31 cellular contexts compared by ENCODE assay signal in the genomic region with DNA sequence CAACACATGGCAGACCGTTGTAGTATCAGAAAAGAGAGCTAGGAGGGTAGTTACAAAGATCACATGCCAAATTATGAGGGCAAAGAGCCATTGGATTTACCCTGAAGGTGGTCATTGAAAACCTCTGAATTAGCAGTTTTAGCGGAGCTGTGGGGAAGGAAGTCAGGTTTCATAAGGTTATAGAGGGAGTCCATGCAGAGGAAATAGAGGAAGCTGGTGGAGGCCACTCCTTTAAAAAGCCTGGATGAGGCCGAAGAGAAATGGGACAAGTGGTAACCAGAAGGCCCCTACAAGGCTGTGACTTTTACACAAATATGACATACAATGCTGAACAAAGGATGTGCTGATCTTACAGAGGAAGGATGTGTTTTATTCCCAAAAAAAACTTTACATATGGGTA. TPM values are rescaled to one million over a fixed set of nuclear protein-coding genes. Genes with fewer than 3 reads are reported as not detected.
A peak's percentile ranks its signal among the peaks of the same experiment; 100 is the strongest.
DNase-seq lines count a peak whose midpoint lies in the region; ATAC-seq, FAIRE-seq and TF ChIP-seq lines count a peak whose summit lies in the region.
"Had no signal": no experiment of that assay in that cellular context is flagged by ENCODE, and none has a peak within 500 bp of the region (broad histone marks: within the 10 kb centered on the region; RNA-seq: fewer than 3 reads in every experiment).

No MANE protein-coding gene starts in this region.

- intact Hi-C loops in right lobe of liver (cut with DNase I) = no loop called here
- intact Hi-C loops in HepG2 (cut with micrococcal nuclease; ENCODE audit: unreplicated experiment) = no loop called here
- intact Hi-C loops in dendritic cell treated with granulocyte-macrophage colony-stimulating factor and Interleukin-4, amounts not matched to agents 40 ng/mL and 50 ng/mL, for 4 days (cut with micrococcal nuclease) = no loop called here

- no TSS peak for BruUV-seq in HepG2 (replicated peaks; lab: Mats Ljungman, UMichigan)

- no peak overlapping the region for H3K9ac ChIP-seq in HepG2 (ENCODE audit: insufficient read depth, low read depth, low read length)
- H3K9ac ChIP-seq: SK-N-SH had no signal

- H3K27me3 ChIP-seq in right lobe of liver = no peaks in the 10 kb centered on the region
- H3K27me3 ChIP-seq in HepG2 (ENCODE audit: control insufficient read depth in 1 of 2, insufficient read depth in 2 of 2, low read length in 2 of 2) = 0 out of 5 replicates have a peak, but pooled peaks cover 0 to 3% of the 10 kb centered on the region in 2 experiments
- H3K27me3 ChIP-seq: brain microvascular endothelial cell, stomach, tibial artery had no signal

- 60% methylated on average over 3 of the region's 3 CpGs for WGBS in right lobe of liver (ENCODE audit: insufficient coverage, low coverage, low lambda C conversion rate, missing lambda C conversion rate)
- 42% methylated on average over 3 of the region's 3 CpGs for WGBS in HepG2 (ENCODE audit: low lambda C conversion rate)

- no peak for TF ChIP-seq RAD21 in HepG2 (CRISPR knock-in tag; IDR thresholded peaks at IDR 0.05)

- TF ChIP-seq POLR2A in right lobe of liver (IDR thresholded peaks at IDR 0.05) (no peak), HepG2 (IDR thresholded peaks at IDR 0.05; ENCODE audit: insufficient read depth in 1 of 2, low read depth in 2 of 2, low read length in 2 of 2) (no peak), NB4 (IDR thresholded peaks at IDR 0.05; ENCODE audit: extremely low read depth, insufficient read length) (no peak)

- no peaks in the 10 kb centered on the region for H3K36me3 ChIP-seq in right lobe of liver
- H3K36me3 ChIP-seq in HepG2 (replicated peaks in 1 of 2; ENCODE audit: control insufficient read depth in 1 of 2, insufficient read depth in 2 of 2, low read length in 2 of 2) = no peaks in the 10 kb centered on the region
- H3K36me3 ChIP-seq: brain microvascular endothelial cell, stomach, tibial artery had no signal

- H3K4me2 ChIP-seq in HepG2 (ENCODE audit: low read depth, low read length) = no peak overlapping the region
- H3K4me2 ChIP-seq: SK-N-SH had no signal

- no peak overlapping the region for H3K27ac ChIP-seq in right lobe of liver
- H3K27ac ChIP-seq in HepG2 (ENCODE audit: extremely low read length, insufficient read depth, low read length) = no peak overlapping the region
- H3K27ac ChIP-seq: brain microvascular endothelial cell, psoas muscle, RWPE1, stomach, tibial artery had no signal

- H3K36me3 Mint-ChIP-seq in dendritic cell treated with granulocyte-macrophage colony-stimulating factor and Interleukin-4, amounts not matched to agents 40 ng/mL and 50 ng/mL, for 4 days (ENCODE audit: low read depth) = peaks cover 5% of the 10 kb centered on the region
- H3K36me3 Mint-ChIP-seq: immature natural killer cell, mesothelial cell of epicardium, WTC11 had no signal

- H3K4me3 Mint-ChIP-seq in dendritic cell treated with granulocyte-macrophage colony-stimulating factor and Interleukin-4, amounts not matched to agents 40 ng/mL and 50 ng/mL, for 4 days = no peak overlapping the region
- H3K4me3 Mint-ChIP-seq: immature natural killer cell, mesothelial cell of epicardium, WTC11 had no signal

- H3K27ac Mint-ChIP-seq in dendritic cell treated with granulocyte-macrophage colony-stimulating factor and Interleukin-4, amounts not matched to agents 40 ng/mL and 50 ng/mL, for 4 days = peak overlapping the region; percentile 44
- H3K27ac Mint-ChIP-seq: immature natural killer cell, mesothelial cell of epicardium, WTC11 had no signal

- TF ChIP-seq CTCF in right lobe of liver (IDR thresholded peaks at IDR 0.05) = no peak
- TF ChIP-seq CTCF in HepG2 (CRISPR knock-in tag; IDR thresholded peaks at IDR 0.05) = no peak
- no peak for TF ChIP-seq CTCF in NB4 (IDR thresholded peaks at IDR 0.05; ENCODE audit: low read depth, low read length)

- no peaks in the 10 kb centered on the region for H3K9me3 Mint-ChIP-seq in dendritic cell treated with granulocyte-macrophage colony-stimulating factor and Interleukin-4, amounts not matched to agents 40 ng/mL and 50 ng/mL, for 4 days
- H3K9me3 Mint-ChIP-seq: immature natural killer cell had no signal

- FAIRE-seq in HepG2 (lab: Jason Lieb, UNC) = no peak

- H3K4me3 ChIP-seq in right lobe of liver (no peak overlapping the region), HepG2 (replicated peaks in 1 of 3; ENCODE audit: insufficient read depth in 1 of 3, low read depth in 2 of 3, low read length in 3 of 3) (no peak overlapping the region), NB4 (ENCODE audit: low read depth, low read length) (no peak overlapping the region)
- H3K4me3 ChIP-seq: psoas muscle, stomach, tibial artery had no signal

- H3K4me1 Mint-ChIP-seq in dendritic cell treated with granulocyte-macrophage colony-stimulating factor and Interleukin-4, amounts not matched to agents 40 ng/mL and 50 ng/mL, for 4 days (ENCODE audit: low read depth) = peaks cover 29% of the 10 kb centered on the region
- H3K4me1 Mint-ChIP-seq: mesothelial cell of epicardium had no signal

- H3K9me3 ChIP-seq in right lobe of liver (no peaks in the 10 kb centered on the region), HepG2 (ENCODE audit: low read length) (no peaks in the 10 kb centered on the region)
- H3K9me3 ChIP-seq: SK-N-SH, tibial artery had no signal

- CTCF ChIA-PET in HepG2 (lab: Yijun Ruan, JAX; ENCODE audit: low intra/inter-chr PET ratio, low total read pairs) = no interaction called here

- no peaks in the 10 kb centered on the region for H3K4me1 ChIP-seq in right lobe of liver
- peaks cover 13% of the 10 kb centered on the region for H3K4me1 ChIP-seq in HepG2 (ENCODE audit: insufficient read depth, low read length)
- H3K4me1 ChIP-seq: psoas muscle, tibial artery had no signal

- H4K20me1 ChIP-seq in HepG2 (ENCODE audit: insufficient read depth, low read length) = no peaks in the 10 kb centered on the region

- no peak for DNase-seq in right lobe of liver
- DNase-seq in HepG2 (ENCODE audit: low spot score) = no peak
- DNase-seq in NB4 (ENCODE audit: low read depth) = peak; percentile 78
- DNase-seq in dedifferentiated amniotic fluid mesenchymal stem cell (ENCODE audit: extremely low spot score) = no peak
- no peak for DNase-seq in NCI-H1417 (lab: John Stamatoyannopoulos, UW)
- DNase-seq: ACHN; activated CD8-positive, alpha-beta memory T cell treated with anti-CD3 and anti-CD28 coated beads, Interleukin-2, amount 50 U/mL, for 48 hours; activated naive CD4-positive, alpha-beta T cell treated with anti-CD3 and anti-CD28 coated beads, Interleukin-2, amount 50 U/mL, for 16 hours; amniotic stem cell; brain microvascular endothelial cell; DMS79; hippocampal formation; immature natural killer cell; Karpas-422; naive B cell; NCI-H1092 treated with DMSO at 0.1 percent for 48 hours; NCI-H2029; NCI-H2227 treated with DMSO at 0.1 percent for 48 hours; NCI-H69; nucleus accumbens; psoas muscle; SK-N-SH; stimulated activated CD8-positive, alpha-beta memory T cell treated with anti-CD3 and anti-CD28 coated beads, Interleukin-4, amount 100 ng/mL, for 48 hours; stomach; tibial artery had no signal

- peak; percentile 40 to 61 (median 46) for ATAC-seq in right lobe of liver
- no peak for ATAC-seq in HepG2
- ATAC-seq in GM19463 (IDR thresholded peaks at IDR 0.05; ENCODE audit: unreplicated experiment) = no peak
- no peak for ATAC-seq in GM18858 (IDR thresholded peaks at IDR 0.05; ENCODE audit: unreplicated experiment)
- ATAC-seq: psoas muscle, WTC11 had no signal

- no peak overlapping the region for H2AFZ ChIP-seq in HepG2 (ENCODE audit: low read length)

- TF ChIP-seq EP300 in HepG2 (IDR thresholded peaks at IDR 0.05; ENCODE audit: low read depth in 2 of 2, low read length in 2 of 2) = no peak
- no peak for TF ChIP-seq EP300 in HepG2 (CRISPR knock-in tag; IDR thresholded peaks at IDR 0.05; ENCODE audit: borderline replicate concordance)

- H3K79me2 ChIP-seq in HepG2 (ENCODE audit: insufficient read depth, low read length) = no peaks in the 10 kb centered on the region

- POLR2A ChIA-PET in HepG2 (lab: Yijun Ruan, JAX) = no interaction called here

- in situ Hi-C loops in HepG2 (cut with HindIII; ENCODE audit: extremely low pct_ligation_motif_present, low pct_unique_long_range_greater_than_20kb) = no loop called here

- no peaks in the 10 kb centered on the region for H3K27me3 Mint-ChIP-seq in dendritic cell treated with granulocyte-macrophage colony-stimulating factor and Interleukin-4, amounts not matched to agents 40 ng/mL and 50 ng/mL, for 4 days
- H3K27me3 Mint-ChIP-seq: naive B cell had no signal

RNA-seq across cellular contexts. Expression of a gene that starts 13.2 kb away (rescaled TPM):
- 10 to 100 TPM in 3 of 6 experiments, 1 to 10 TPM in 3; 5.8 to 20.5 (median 9.5) TPM for total RNA-seq in right lobe of liver
- 0.38 and 0.63 TPM in 2 replicates for total RNA-seq in HepG2 (2016; rRNA removed; fragmentation: Illumina TruSeq; extraction: Trizol)
- total RNA-seq in HepG2 (2016; cell fraction: cytosol; rRNA removed; fragmentation: Illumina TruSeq; extraction: Trizol; ENCODE audit: low read depth) = 0.09 and 0.10 TPM in 2 replicates
- total RNA-seq in HepG2 (2016; cell fraction: insoluble cytoplasmic fraction; rRNA removed; fragmentation: Illumina TruSeq; extraction: Trizol) = 0.28 and 0.32 TPM in 2 replicates
- 0.12 and 0.31 TPM in 2 replicates for total RNA-seq in HepG2 (2016; cell fraction: membrane; rRNA removed; fragmentation: Illumina TruSeq; extraction: Trizol)
- 0.47 and 0.62 TPM in 2 replicates for total RNA-seq in HepG2 (2016; cell fraction: nucleus; rRNA removed; fragmentation: Illumina TruSeq; extraction: Trizol)
- 0.27 and 0.28 TPM in 2 replicates for polyA plus RNA-seq in HepG2 (2011; rRNA removed)
- 0.08 and 0.10 TPM in 2 replicates for polyA plus RNA-seq in HepG2 (2011; cell fraction: cytosol; rRNA removed)
- 0.19 and 0.36 TPM in 2 replicates for polyA plus RNA-seq in HepG2 (2011; cell fraction: nucleus; rRNA removed)
- polyA plus RNA-seq in HepG2 (2012) = 0.21 and 0.24 TPM in 2 replicates
- polyA plus RNA-seq in HepG2 (2016; cell fraction: cytosol; fragmentation: Illumina TruSeq; extraction: Trizol; ENCODE audit: low read depth) = not detected in 2 replicates
- polyA plus RNA-seq in HepG2 (2016; cell fraction: insoluble cytoplasmic fraction; fragmentation: Illumina TruSeq; extraction: Trizol; ENCODE audit: low read depth) = 0.28 and 0.69 TPM in 2 replicates
- polyA plus RNA-seq in HepG2 (2016; cell fraction: membrane; fragmentation: Illumina TruSeq; extraction: Trizol; ENCODE audit: low read depth) = 0.28 and 0.60 TPM in 2 replicates
- 0.29 and 0.53 TPM in 2 replicates for polyA plus RNA-seq in HepG2 (2016; cell fraction: nucleus; fragmentation: Illumina TruSeq; extraction: Trizol; ENCODE audit: insufficient read depth, low read depth)
- 0.30 and 0.46 TPM in 2 replicates for polyA minus RNA-seq in HepG2 (2011; rRNA and poly(A)+ RNA removed; ENCODE audit: low replicate concordance)
- 0.26 and 1.2 TPM in 2 replicates for polyA minus RNA-seq in HepG2 (2011; cell fraction: cytosol; rRNA and poly(A)+ RNA removed)
- polyA minus RNA-seq in HepG2 (2011; cell fraction: nucleus; rRNA and poly(A)+ RNA removed) = 0.87 and 0.90 TPM in 2 replicates
- polyA plus RNA-seq: SK-N-SH had no signal

RNA-seq across cellular contexts. Expression of a gene that starts 49.0 kb away (rescaled TPM):
- 10 to 100 TPM in 5 of 6 experiments, 1 to 10 TPM in 1; 7.8 to 22.9 (median 13.5) TPM for total RNA-seq in right lobe of liver
- total RNA-seq in HepG2 (2016; rRNA removed; fragmentation: Illumina TruSeq; extraction: Trizol) = 90.6 and 122 TPM in 2 replicates
- 27.0 and 36.0 TPM in 2 replicates for total RNA-seq in HepG2 (2016; cell fraction: cytosol; rRNA removed; fragmentation: Illumina TruSeq; extraction: Trizol; ENCODE audit: low read depth)
- total RNA-seq in HepG2 (2016; cell fraction: insoluble cytoplasmic fraction; rRNA removed; fragmentation: Illumina TruSeq; extraction: Trizol) = 90.8 and 120 TPM in 2 replicates
- total RNA-seq in HepG2 (2016; cell fraction: membrane; rRNA removed; fragmentation: Illumina TruSeq; extraction: Trizol) = 77.9 and 92.9 TPM in 2 replicates
- total RNA-seq in HepG2 (2016; cell fraction: nucleus; rRNA removed; fragmentation: Illumina TruSeq; extraction: Trizol) = 78.5 and 81.3 TPM in 2 replicates
- polyA plus RNA-seq in HepG2 (2011; rRNA removed) = 22.4 and 28.6 TPM in 2 replicates
- polyA plus RNA-seq in HepG2 (2011; cell fraction: cytosol; rRNA removed) = 11.2 and 17.0 TPM in 2 replicates
- 16.5 and 19.3 TPM in 2 replicates for polyA plus RNA-seq in HepG2 (2011; cell fraction: nucleus; rRNA removed)
- polyA plus RNA-seq in HepG2 (2012) = 28.2 and 43.4 TPM in 2 replicates
- 30.6 and 33.6 TPM in 2 replicates for polyA plus RNA-seq in HepG2 (2016; cell fraction: cytosol; fragmentation: Illumina TruSeq; extraction: Trizol; ENCODE audit: low read depth)
- 100 and 111 TPM in 2 replicates for polyA plus RNA-seq in HepG2 (2016; cell fraction: insoluble cytoplasmic fraction; fragmentation: Illumina TruSeq; extraction: Trizol; ENCODE audit: low read depth)
- 73.4 and 76.0 TPM in 2 replicates for polyA plus RNA-seq in HepG2 (2016; cell fraction: membrane; fragmentation: Illumina TruSeq; extraction: Trizol; ENCODE audit: low read depth)
- polyA plus RNA-seq in HepG2 (2016; cell fraction: nucleus; fragmentation: Illumina TruSeq; extraction: Trizol; ENCODE audit: insufficient read depth, low read depth) = 78.6 and 87.0 TPM in 2 replicates
- polyA minus RNA-seq in HepG2 (2011; rRNA and poly(A)+ RNA removed; ENCODE audit: low replicate concordance) = 12.0 and 15.6 TPM in 2 replicates
- polyA minus RNA-seq in HepG2 (2011; cell fraction: cytosol; rRNA and poly(A)+ RNA removed) = 13.1 and 13.3 TPM in 2 replicates
- 106 and 122 TPM in 2 replicates for polyA minus RNA-seq in HepG2 (2011; cell fraction: nucleus; rRNA and poly(A)+ RNA removed)

Comparison
In these comparisons a context has a peak if more than half of its experiments do, and no peak if none do; other contexts are left out.
1. ATAC-seq: peak in right lobe of liver (4 of 4); none in HepG2 (single experiment), GM19463 (single experiment) and GM18858 (single experiment).